9 cellular contexts compared by ENCODE assay signal in genomic region chr16:46801428-46802049, GRCh38. TPM values are rescaled to one million over a fixed set of nuclear protein-coding genes. Genes with fewer than 3 reads are reported as not detected.
DNase-seq lines count a peak whose midpoint lies in the region; ATAC-seq and TF ChIP-seq lines count a peak whose summit lies in the region.
"Had no signal": no experiment of that assay in that cellular context is flagged by ENCODE, and none has a peak within 500 bp of the region (broad histone marks: within the 10 kb centered on the region; RNA-seq: fewer than 3 reads in every experiment).

No MANE protein-coding gene starts in this region.

- no peak overlapping the region for H3K4me3 ChIP-seq in astrocyte of the cerebellum (ENCODE audit: low read depth, low read length)
- no peak overlapping the region for H3K4me3 ChIP-seq in mesenchymal stem cell (ENCODE audit: insufficient read depth in 1 of 2, low read depth in 1 of 2, low read length in 2 of 2)
- no peak overlapping the region for H3K4me3 ChIP-seq in testis

- H4K91ac ChIP-seq in mesenchymal stem cell (ENCODE audit: low read length): no peak overlapping the region

- H3K9me3 Mint-ChIP-seq in activated naive CD4-positive, alpha-beta T cell treated with anti-CD3 and anti-CD28 coated beads, Interleukin-2, amount 10 ng/mL, durations not matched to agents 7 days and 5 days: peaks cover 4% of the 10 kb centered on the region
- peaks cover 3 to 4% of the 10 kb centered on the region in 2 donors for H3K9me3 Mint-ChIP-seq in stimulated activated naive B cell treated with anti-CD40 and anti-IgM and Interleukin-4, amounts not matched to agents 10 μg/mL and 1 μg/mL and 100 μg/mL, for 72 hours

- no peak overlapping the region for H3K4me3 Mint-ChIP-seq in activated naive CD4-positive, alpha-beta T cell treated with anti-CD3 and anti-CD28 coated beads, Interleukin-2, amount 10 ng/mL, durations not matched to agents 7 days and 5 days
- H3K4me3 Mint-ChIP-seq in stimulated activated naive B cell treated with anti-CD40 and anti-IgM and Interleukin-4, amounts not matched to agents 10 μg/mL and 1 μg/mL and 100 μg/mL, for 72 hours: no peak overlapping the region

- 94% methylated on average over 1 of the region's 5 CpGs for WGBS in mesenchymal stem cell
- 69 to 82% methylated on average over 5 of the region's 5 CpGs for WGBS in testis, 2 donors

- no peak for ATAC-seq in GM19328 (IDR thresholded peaks at IDR 0.05; ENCODE audit: unreplicated experiment)
- ATAC-seq in stimulated activated naive B cell treated with anti-CD40 and anti-IgM and Interleukin-4, amounts not matched to agents 10 μg/mL and 1 μg/mL and 100 μg/mL, for 72 hours (replicated peaks): no peak

- H3K4me1 ChIP-seq in mesenchymal stem cell (ENCODE audit: control insufficient read depth, insufficient read depth, low read depth, low read length): peaks cover 5% of the 10 kb centered on the region
- H3K4me1 ChIP-seq in testis: no peaks in the 10 kb centered on the region

- TF ChIP-seq CTCF in astrocyte of the cerebellum (IDR thresholded peaks at IDR 0.05; ENCODE audit: low read depth, low read length, missing control alignments) (peak; percentile 20), testis (IDR thresholded peaks at IDR 0.05) (peak in 1 of 3 experiments; percentile 29)

- no peak overlapping the region for H2BK5ac ChIP-seq in mesenchymal stem cell (ENCODE audit: low read depth, low read length, poor library complexity, severe bottlenecking)

- intact Hi-C loops in testis (cut with DNase I; ENCODE audit: low total_unique reads): no loop called here

- no peak overlapping the region for H3K23ac ChIP-seq in mesenchymal stem cell (ENCODE audit: low read length in 2 of 2)

- H3K4me2 ChIP-seq in mesenchymal stem cell (ENCODE audit: low read length, poor library complexity, severe bottlenecking): no peak overlapping the region

- H3K27ac ChIP-seq in mesenchymal stem cell (ENCODE audit: low read length, poor library complexity, severe bottlenecking) (no peak overlapping the region), testis (no peak overlapping the region)

- H3K27me3 ChIP-seq in mesenchymal stem cell (ENCODE audit: control insufficient read depth in 1 of 2, insufficient read depth in 1 of 2, low read length in 2 of 2) (no peaks in the 10 kb centered on the region), testis (no peaks in the 10 kb centered on the region)

- H3K18ac ChIP-seq in mesenchymal stem cell (ENCODE audit: low read depth in 1 of 2, low read length in 2 of 2): no peak overlapping the region

- in situ Hi-C loops in astrocyte of the cerebellum (cut with HindIII; ENCODE audit: low sequenced_read_pairs): no loop called here

- peaks cover 20% of the 10 kb centered on the region for H3K36me3 Mint-ChIP-seq in activated naive CD4-positive, alpha-beta T cell treated with anti-CD3 and anti-CD28 coated beads, Interleukin-2, amount 10 ng/mL, durations not matched to agents 7 days and 5 days
- H3K36me3 Mint-ChIP-seq in stimulated activated naive B cell treated with anti-CD40 and anti-IgM and Interleukin-4, amounts not matched to agents 10 μg/mL and 1 μg/mL and 100 μg/mL, for 72 hours: peaks cover 22 to 26% of the 10 kb centered on the region in 2 donors

- no peak overlapping the region for H4K8ac ChIP-seq in mesenchymal stem cell (ENCODE audit: low read length)

- H2AK5ac ChIP-seq in mesenchymal stem cell (ENCODE audit: low read length, severe bottlenecking): no peak overlapping the region

- no peak overlapping the region for H2BK120ac ChIP-seq in mesenchymal stem cell (ENCODE audit: low read depth, low read length)

- H3K36me3 ChIP-seq in mesenchymal stem cell (ENCODE audit: control insufficient read depth in 1 of 2, insufficient read depth in 2 of 2, low read depth in 1 of 2, low read length in 2 of 2) (peaks cover 0 to 5% of the 10 kb centered on the region in 2 experiments), testis (ENCODE audit: low read depth, missing control alignments) (no peaks in the 10 kb centered on the region)

- no peak overlapping the region for H3K4ac ChIP-seq in mesenchymal stem cell (ENCODE audit: low read depth in 1 of 2, low read length in 2 of 2)

- H2AFZ ChIP-seq in mesenchymal stem cell (ENCODE audit: low read depth, low read length): no peak overlapping the region

- CTCF ChIA-PET in activated naive CD4-positive, alpha-beta T cell treated with anti-CD3 and anti-CD28 coated beads, Interleukin-2, amount 10 ng/mL, durations not matched to agents 7 days and 5 days (lab: Charles Lee): interaction anchor here (1.1 to 1.5 kb wide), 7 partner anchors 10 to 128 kb away, joined by 3 to 5 read pairs (median 4); no protein-coding TSS in a partner anchor

- no peak overlapping the region for H3K9ac ChIP-seq in mesenchymal stem cell (ENCODE audit: low read length)

- no peak overlapping the region for H2BK12ac ChIP-seq in mesenchymal stem cell (ENCODE audit: low read length in 2 of 2)

- no peak overlapping the region for H3K27ac Mint-ChIP-seq in activated naive CD4-positive, alpha-beta T cell treated with anti-CD3 and anti-CD28 coated beads, Interleukin-2, amount 10 ng/mL, durations not matched to agents 7 days and 5 days
- H3K27ac Mint-ChIP-seq in stimulated activated naive B cell treated with anti-CD40 and anti-IgM and Interleukin-4, amounts not matched to agents 10 μg/mL and 1 μg/mL and 100 μg/mL, for 72 hours: no peak overlapping the region
- H3K27ac Mint-ChIP-seq: naive B cell had no signal

- no peaks in the 10 kb centered on the region for H3K9me3 ChIP-seq in mesenchymal stem cell (ENCODE audit: control insufficient read depth, low read length)
- H3K9me3 ChIP-seq in testis: no peaks in the 10 kb centered on the region

- TF ChIP-seq POLR2A in testis (IDR thresholded peaks at IDR 0.05): no peak

- no peak overlapping the region for H2BK15ac ChIP-seq in mesenchymal stem cell (ENCODE audit: low read depth, poor library complexity, severe bottlenecking)

- no peaks in the 10 kb centered on the region for H3K27me3 Mint-ChIP-seq in activated naive CD4-positive, alpha-beta T cell treated with anti-CD3 and anti-CD28 coated beads, Interleukin-2, amount 10 ng/mL, durations not matched to agents 7 days and 5 days
- no peaks in the 10 kb centered on the region for H3K27me3 Mint-ChIP-seq in stimulated activated naive B cell treated with anti-CD40 and anti-IgM and Interleukin-4, amounts not matched to agents 10 μg/mL and 1 μg/mL and 100 μg/mL, for 72 hours
- H3K27me3 Mint-ChIP-seq: naive B cell had no signal

- H3K4me1 Mint-ChIP-seq in activated naive CD4-positive, alpha-beta T cell treated with anti-CD3 and anti-CD28 coated beads, Interleukin-2, amount 10 ng/mL, durations not matched to agents 7 days and 5 days: peaks cover 16% of the 10 kb centered on the region
- H3K4me1 Mint-ChIP-seq in stimulated activated naive B cell treated with anti-CD40 and anti-IgM and Interleukin-4, amounts not matched to agents 10 μg/mL and 1 μg/mL and 100 μg/mL, for 72 hours: peaks cover 10 to 16% of the 10 kb centered on the region in 2 donors

- H3K14ac ChIP-seq in mesenchymal stem cell (ENCODE audit: low read length in 2 of 2): no peak overlapping the region

- peaks cover 6% of the 10 kb centered on the region for H3K79me1 ChIP-seq in mesenchymal stem cell (replicated peaks; ENCODE audit: low read length, poor library complexity, severe bottlenecking)

- peak; percentile 9 for DNase-seq in DMS79 treated with DMSO at 0.1 percent for 48 hours (lab: John Stamatoyannopoulos, UW)
- peak; percentile 71 for DNase-seq in NCI-H1105 treated with DMSO at 0.1 percent for 48 hours (lab: John Stamatoyannopoulos, UW)
- peak; percentile 6 for DNase-seq in astrocyte of the cerebellum (ENCODE audit: low read depth)
- DNase-seq in mesenchymal stem cell: peak; percentile 55
- no peak for DNase-seq in activated naive CD4-positive, alpha-beta T cell treated with anti-CD3 and anti-CD28 coated beads, Interleukin-2, amount 10 ng/mL, durations not matched to agents 7 days and 5 days
- DNase-seq in stimulated activated naive B cell treated with anti-CD40 and anti-IgM and Interleukin-4, amounts not matched to agents 10 μg/mL and 1 μg/mL and 100 μg/mL, for 72 hours: no peak
- DNase-seq in testis: no peak
- DNase-seq: naive B cell had no signal

RNA-seq across cellular contexts. Expression of gene C16orf87, which starts 29.4 kb away (rescaled TPM):
- polyA plus RNA-seq in mesenchymal stem cell (2013, experiment 1 of 2): 15.3 TPM
- 16.3 TPM for polyA plus RNA-seq in mesenchymal stem cell (2013, experiment 2 of 2)
- 10 to 100 TPM; 32.0 to 45.4 TPM for total RNA-seq in testis
- 44.9 TPM for polyA plus RNA-seq in testis (ENCODE audit: insufficient read depth, low read depth, low replicate concordance)

RNA-seq across cellular contexts. Expression of gene MYLK3, which starts 53.4 kb away (rescaled TPM):
- polyA plus RNA-seq in mesenchymal stem cell (2013, experiment 1 of 2): 0.08 TPM
- 0.08 TPM for polyA plus RNA-seq in mesenchymal stem cell (2013, experiment 2 of 2)
- 10 to 100 TPM; 63.4 to 88.8 TPM for total RNA-seq in testis
- polyA plus RNA-seq in testis (ENCODE audit: insufficient read depth, low read depth, low replicate concordance): 18.4 TPM

Comparison
In these comparisons a context has a peak if more than half of its experiments do, and no peak if none do; other contexts are left out.
1. DNase-seq: peak in DMS79 treated with DMSO at 0.1 percent for 48 hours (single experiment), NCI-H1105 treated with DMSO at 0.1 percent for 48 hours (single experiment), astrocyte of the cerebellum (single experiment) and mesenchymal stem cell (single experiment); none in activated naive CD4-positive, alpha-beta T cell treated with anti-CD3 and anti-CD28 coated beads, Interleukin-2, amount 10 ng/mL, durations not matched to agents 7 days and 5 days (single experiment), stimulated activated naive B cell treated with anti-CD40 and anti-IgM and Interleukin-4, amounts not matched to agents 10 μg/mL and 1 μg/mL and 100 μg/mL, for 72 hours (single experiment) and testis (single experiment).